Comparison of ENCODE assay signal across 1 cellular context in the genomic region with DNA sequence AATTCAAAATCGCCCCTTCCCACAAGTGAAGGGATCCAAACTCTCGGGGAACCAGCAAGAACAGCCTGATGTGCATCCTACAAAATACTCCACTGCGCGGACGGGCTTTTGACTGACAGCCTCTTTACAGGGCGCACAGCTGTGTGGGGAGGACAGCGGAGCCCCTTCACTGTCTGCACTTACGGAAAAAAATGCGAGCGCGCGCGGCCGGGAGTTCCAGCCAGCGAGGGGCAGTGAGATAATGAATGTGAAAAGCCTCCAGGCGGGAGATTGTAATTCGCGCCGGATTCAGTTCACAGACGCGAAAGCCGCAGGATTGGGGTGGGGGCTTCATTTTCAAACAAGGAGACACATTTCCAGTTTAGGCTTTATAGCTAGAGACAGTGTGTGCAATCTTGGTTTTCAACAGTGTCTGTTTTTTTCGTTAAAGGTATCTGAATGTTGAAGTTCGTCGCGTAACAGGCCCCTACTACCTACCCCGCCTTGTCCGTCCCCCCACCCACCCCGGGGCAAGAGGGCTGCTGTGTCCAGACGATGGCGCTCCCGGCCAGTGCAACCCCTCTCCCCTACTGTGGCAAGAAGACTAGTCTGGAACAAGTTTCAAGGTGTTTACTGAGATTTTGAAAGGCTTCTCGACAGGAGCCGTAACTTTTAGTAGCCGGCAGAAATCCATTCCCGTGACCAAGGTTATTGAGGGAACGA.
TF ChIP-seq lines count a peak whose summit lies in the region.

No MANE protein-coding gene starts in this region.

TF ChIP-seq in H1, 55 proteins besides CTCF, POLR2A, EP300 and RAD21:
- TF ChIP-seq HDAC6 (IDR thresholded peaks at IDR 0.05; ENCODE audit: low read depth, low read length): no peak
- no peak for TF ChIP-seq BCL11A (IDR thresholded peaks at IDR 0.05; ENCODE audit: low read depth in 2 of 2, low read length in 2 of 2)
- peak; percentile 35 for TF ChIP-seq KDM4A (IDR thresholded peaks at IDR 0.05; ENCODE audit: low read depth, low read length, severe bottlenecking)
- TF ChIP-seq RFX5 (IDR thresholded peaks at IDR 0.05; ENCODE audit: borderline replicate concordance, low read depth, low read length): no peak
- no peak for TF ChIP-seq NRF1 (IDR thresholded peaks at IDR 0.05; ENCODE audit: low read depth, low read length)
- TF ChIP-seq GTF2F1 (IDR thresholded peaks at IDR 0.05; ENCODE audit: borderline replicate concordance, low read depth, low read length): no peak
- TF ChIP-seq, protein P1, sequence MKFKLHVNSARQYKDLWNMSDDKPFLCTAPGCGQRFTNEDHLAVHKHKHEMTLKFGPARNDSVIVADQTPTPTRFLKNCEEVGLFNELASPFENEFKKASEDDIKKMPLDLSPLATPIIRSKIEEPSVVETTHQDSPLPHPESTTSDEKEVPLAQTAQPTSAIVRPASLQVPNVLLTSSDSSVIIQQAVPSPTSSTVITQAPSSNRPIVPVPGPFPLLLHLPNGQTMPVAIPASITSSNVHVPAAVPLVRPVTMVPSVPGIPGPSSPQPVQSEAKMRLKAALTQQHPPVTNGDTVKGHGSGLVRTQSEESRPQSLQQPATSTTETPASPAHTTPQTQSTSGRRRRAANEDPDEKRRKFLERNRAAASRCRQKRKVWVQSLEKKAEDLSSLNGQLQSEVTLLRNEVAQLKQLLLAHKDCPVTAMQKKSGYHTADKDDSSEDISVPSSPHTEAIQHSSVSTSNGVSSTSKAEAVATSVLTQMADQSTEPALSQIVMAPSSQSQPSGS (IDR thresholded peaks at IDR 0.05; ENCODE audit: low read length): no peak
- TF ChIP-seq CTBP2 (IDR thresholded peaks at IDR 0.05; ENCODE audit: borderline replicate concordance, insufficient read depth, insufficient read length, low read length): no peak
- TF ChIP-seq ASH2L (IDR thresholded peaks at IDR 0.05; ENCODE audit: low read length): peak; percentile 27
- no peak for TF ChIP-seq TAF7 (optimal IDR thresholded peaks at IDR 0.05; ENCODE audit: borderline replicate concordance, low read depth, low read length)
- TF ChIP-seq SRF (IDR thresholded peaks at IDR 0.05; ENCODE audit: low read depth, low read length): no peak
- TF ChIP-seq, protein P2, sequence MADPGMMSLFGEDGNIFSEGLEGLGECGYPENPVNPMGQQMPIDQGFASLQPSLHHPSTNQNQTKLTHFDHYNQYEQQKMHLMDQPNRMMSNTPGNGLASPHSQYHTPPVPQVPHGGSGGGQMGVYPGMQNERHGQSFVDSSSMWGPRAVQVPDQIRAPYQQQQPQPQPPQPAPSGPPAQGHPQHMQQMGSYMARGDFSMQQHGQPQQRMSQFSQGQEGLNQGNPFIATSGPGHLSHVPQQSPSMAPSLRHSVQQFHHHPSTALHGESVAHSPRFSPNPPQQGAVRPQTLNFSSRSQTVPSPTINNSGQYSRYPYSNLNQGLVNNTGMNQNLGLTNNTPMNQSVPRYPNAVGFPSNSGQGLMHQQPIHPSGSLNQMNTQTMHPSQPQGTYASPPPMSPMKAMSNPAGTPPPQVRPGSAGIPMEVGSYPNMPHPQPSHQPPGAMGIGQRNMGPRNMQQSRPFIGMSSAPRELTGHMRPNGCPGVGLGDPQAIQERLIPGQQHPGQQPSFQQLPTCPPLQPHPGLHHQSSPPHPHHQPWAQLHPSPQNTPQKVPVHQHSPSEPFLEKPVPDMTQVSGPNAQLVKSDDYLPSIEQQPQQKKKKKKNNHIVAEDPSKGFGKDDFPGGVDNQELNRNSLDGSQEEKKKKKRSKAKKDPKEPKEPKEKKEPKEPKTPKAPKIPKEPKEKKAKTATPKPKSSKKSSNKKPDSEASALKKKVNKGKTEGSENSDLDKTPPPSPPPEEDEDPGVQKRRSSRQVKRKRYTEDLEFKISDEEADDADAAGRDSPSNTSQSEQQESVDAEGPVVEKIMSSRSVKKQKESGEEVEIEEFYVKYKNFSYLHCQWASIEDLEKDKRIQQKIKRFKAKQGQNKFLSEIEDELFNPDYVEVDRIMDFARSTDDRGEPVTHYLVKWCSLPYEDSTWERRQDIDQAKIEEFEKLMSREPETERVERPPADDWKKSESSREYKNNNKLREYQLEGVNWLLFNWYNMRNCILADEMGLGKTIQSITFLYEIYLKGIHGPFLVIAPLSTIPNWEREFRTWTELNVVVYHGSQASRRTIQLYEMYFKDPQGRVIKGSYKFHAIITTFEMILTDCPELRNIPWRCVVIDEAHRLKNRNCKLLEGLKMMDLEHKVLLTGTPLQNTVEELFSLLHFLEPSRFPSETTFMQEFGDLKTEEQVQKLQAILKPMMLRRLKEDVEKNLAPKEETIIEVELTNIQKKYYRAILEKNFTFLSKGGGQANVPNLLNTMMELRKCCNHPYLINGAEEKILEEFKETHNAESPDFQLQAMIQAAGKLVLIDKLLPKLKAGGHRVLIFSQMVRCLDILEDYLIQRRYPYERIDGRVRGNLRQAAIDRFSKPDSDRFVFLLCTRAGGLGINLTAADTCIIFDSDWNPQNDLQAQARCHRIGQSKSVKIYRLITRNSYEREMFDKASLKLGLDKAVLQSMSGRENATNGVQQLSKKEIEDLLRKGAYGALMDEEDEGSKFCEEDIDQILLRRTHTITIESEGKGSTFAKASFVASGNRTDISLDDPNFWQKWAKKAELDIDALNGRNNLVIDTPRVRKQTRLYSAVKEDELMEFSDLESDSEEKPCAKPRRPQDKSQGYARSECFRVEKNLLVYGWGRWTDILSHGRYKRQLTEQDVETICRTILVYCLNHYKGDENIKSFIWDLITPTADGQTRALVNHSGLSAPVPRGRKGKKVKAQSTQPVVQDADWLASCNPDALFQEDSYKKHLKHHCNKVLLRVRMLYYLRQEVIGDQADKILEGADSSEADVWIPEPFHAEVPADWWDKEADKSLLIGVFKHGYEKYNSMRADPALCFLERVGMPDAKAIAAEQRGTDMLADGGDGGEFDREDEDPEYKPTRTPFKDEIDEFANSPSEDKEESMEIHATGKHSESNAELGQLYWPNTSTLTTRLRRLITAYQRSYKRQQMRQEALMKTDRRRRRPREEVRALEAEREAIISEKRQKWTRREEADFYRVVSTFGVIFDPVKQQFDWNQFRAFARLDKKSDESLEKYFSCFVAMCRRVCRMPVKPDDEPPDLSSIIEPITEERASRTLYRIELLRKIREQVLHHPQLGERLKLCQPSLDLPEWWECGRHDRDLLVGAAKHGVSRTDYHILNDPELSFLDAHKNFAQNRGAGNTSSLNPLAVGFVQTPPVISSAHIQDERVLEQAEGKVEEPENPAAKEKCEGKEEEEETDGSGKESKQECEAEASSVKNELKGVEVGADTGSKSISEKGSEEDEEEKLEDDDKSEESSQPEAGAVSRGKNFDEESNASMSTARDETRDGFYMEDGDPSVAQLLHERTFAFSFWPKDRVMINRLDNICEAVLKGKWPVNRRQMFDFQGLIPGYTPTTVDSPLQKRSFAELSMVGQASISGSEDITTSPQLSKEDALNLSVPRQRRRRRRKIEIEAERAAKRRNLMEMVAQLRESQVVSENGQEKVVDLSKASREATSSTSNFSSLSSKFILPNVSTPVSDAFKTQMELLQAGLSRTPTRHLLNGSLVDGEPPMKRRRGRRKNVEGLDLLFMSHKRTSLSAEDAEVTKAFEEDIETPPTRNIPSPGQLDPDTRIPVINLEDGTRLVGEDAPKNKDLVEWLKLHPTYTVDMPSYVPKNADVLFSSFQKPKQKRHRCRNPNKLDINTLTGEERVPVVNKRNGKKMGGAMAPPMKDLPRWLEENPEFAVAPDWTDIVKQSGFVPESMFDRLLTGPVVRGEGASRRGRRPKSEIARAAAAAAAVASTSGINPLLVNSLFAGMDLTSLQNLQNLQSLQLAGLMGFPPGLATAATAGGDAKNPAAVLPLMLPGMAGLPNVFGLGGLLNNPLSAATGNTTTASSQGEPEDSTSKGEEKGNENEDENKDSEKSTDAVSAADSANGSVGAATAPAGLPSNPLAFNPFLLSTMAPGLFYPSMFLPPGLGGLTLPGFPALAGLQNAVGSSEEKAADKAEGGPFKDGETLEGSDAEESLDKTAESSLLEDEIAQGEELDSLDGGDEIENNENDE (IDR thresholded peaks at IDR 0.05; ENCODE audit: insufficient replicate concordance, low read length): no peak
- no peak for TF ChIP-seq SAP30 (IDR thresholded peaks at IDR 0.05; ENCODE audit: insufficient read depth, insufficient replicate concordance, low read length)
- 0 out of 2 replicates have a peak, but pooled peaks have one; percentile 13 for TF ChIP-seq BACH1 (IDR thresholded peaks at IDR 0.05; ENCODE audit: low read length)
- no peak for TF ChIP-seq BRCA1 (IDR thresholded peaks at IDR 0.05; ENCODE audit: low read depth, low read length)
- no peak for TF ChIP-seq CHD1 (IDR thresholded peaks at IDR 0.05; ENCODE audit: low read depth, low read length)
- no peak for TF ChIP-seq FOSL1 (IDR thresholded peaks at IDR 0.05; ENCODE audit: insufficient read depth, low read depth, low read length)
- no peak for TF ChIP-seq JUND (IDR thresholded peaks at IDR 0.05; ENCODE audit: low read length)
- TF ChIP-seq CHD2 (IDR thresholded peaks at IDR 0.05; ENCODE audit: low read length): no peak
- TF ChIP-seq KDM5A (IDR thresholded peaks at IDR 0.05; ENCODE audit: low read length): no peak
- no peak for TF ChIP-seq JUN (IDR thresholded peaks at IDR 0.05; ENCODE audit: low read depth, low read length)
- TF ChIP-seq RNF2 (IDR thresholded peaks at IDR 0.05; ENCODE audit: borderline replicate concordance, low read depth, low read length, missing control alignments, poor library complexity, severe bottlenecking): no peak
- TF ChIP-seq CBX5 (IDR thresholded peaks at IDR 0.05; ENCODE audit: low read depth, low read length): no peak
- no peak for TF ChIP-seq TAF1 (IDR thresholded peaks at IDR 0.05; ENCODE audit: low read depth, low read length)
- TF ChIP-seq EGR1 (IDR thresholded peaks at IDR 0.05; ENCODE audit: borderline replicate concordance, low read depth, low read length): no peak
- TF ChIP-seq, protein P3, sequence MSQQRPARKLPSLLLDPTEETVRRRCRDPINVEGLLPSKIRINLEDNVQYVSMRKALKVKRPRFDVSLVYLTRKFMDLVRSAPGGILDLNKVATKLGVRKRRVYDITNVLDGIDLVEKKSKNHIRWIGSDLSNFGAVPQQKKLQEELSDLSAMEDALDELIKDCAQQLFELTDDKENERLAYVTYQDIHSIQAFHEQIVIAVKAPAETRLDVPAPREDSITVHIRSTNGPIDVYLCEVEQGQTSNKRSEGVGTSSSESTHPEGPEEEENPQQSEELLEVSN (IDR thresholded peaks at IDR 0.05): no peak
